ENCODE assay signal across 1 cellular context in genomic region chr3:173743111-173743510, GRCh38.
TF ChIP-seq lines count a peak whose summit lies in the region.

No MANE protein-coding gene starts in this region.

TF ChIP-seq in IMR-90, 13 proteins besides CTCF, POLR2A, EP300 and RAD21 (continued from another document):
- no peak for TF ChIP-seq MAZ (IDR thresholded peaks at IDR 0.05; ENCODE audit: borderline replicate concordance, low read depth, low read length)
TF ChIP-seq in IMR-90: peak in this region for 0.
